In the genomic region with DNA sequence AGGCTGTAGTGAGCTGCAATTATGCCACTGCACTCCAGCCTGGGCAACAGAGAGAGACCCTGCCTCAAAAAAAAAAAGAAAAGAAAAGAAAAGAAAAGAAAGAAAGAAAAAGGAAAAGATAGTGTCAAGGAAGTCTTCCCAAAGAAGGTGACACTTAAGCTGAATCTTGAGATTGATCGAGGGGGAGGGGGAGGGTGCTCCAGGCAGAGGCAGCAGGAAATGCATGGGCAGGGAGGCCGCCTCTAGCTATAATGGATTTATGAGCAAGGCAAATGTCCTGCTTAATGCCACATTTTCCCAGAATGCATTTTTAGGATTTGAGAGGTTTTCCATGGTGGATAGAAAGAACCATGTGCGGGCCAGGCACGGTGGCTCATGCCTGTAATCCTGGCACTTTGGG, we compare ENCODE assay signal across 9 cellular contexts.
"Had no signal": no experiment of that assay in that cellular context is flagged by ENCODE, and none has a peak within 500 bp of the region (broad histone marks: within the 10 kb centered on the region; RNA-seq: fewer than 3 reads in every experiment).

No MANE protein-coding gene starts in this region.

- ATAC-seq: HCT116 had no signal

- H3K36me3 ChIP-seq: HAP-1 had no signal

- H3K4me3 Mint-ChIP-seq: HFFc6 had no signal

- H3K4me1 ChIP-seq: HAP-1 had no signal

- H3K9me3 ChIP-seq: HAP-1 had no signal

- H3K27ac ChIP-seq: KMS-11 had no signal

- H3K27ac Mint-ChIP-seq: HFFc6 had no signal

- H3K4me2 ChIP-seq: KMS-11 had no signal

- FAIRE-seq: HTR-8/SVneo had no signal

- H3K9me3 Mint-ChIP-seq: HFFc6 had no signal

- DNase-seq: GOT3, H7, HFFc6, IMR-90, KBM-7 had no signal

- H3K4me3 ChIP-seq: HAP-1 had no signal

- H3K9ac ChIP-seq: KMS-11 had no signal
